ENCODE assay signal across 8 cellular contexts in genomic region chr20:32278199-32278643, GRCh38. TPM values are rescaled to one million over a fixed set of nuclear protein-coding genes. Genes with fewer than 3 reads are reported as not detected.
DNase-seq lines count a peak whose midpoint lies in the region; FAIRE-seq and TF ChIP-seq lines count a peak whose summit lies in the region.

No MANE protein-coding gene starts in this region.

- H3K27me3 ChIP-seq in NT2/D1 (ENCODE audit: insufficient read depth, insufficient read length) (peaks cover under 1% of the 10 kb centered on the region), muscle layer of colon (ENCODE audit: control insufficient read depth in 1 of 2, insufficient read depth in 2 of 2, low read length in 2 of 2) (no peaks in the 10 kb centered on the region)

- H3K9me3 Mint-ChIP-seq in HFFc6 = no peaks in the 10 kb centered on the region

- H3K27me3 Mint-ChIP-seq in HFFc6 (ENCODE audit: insufficient read depth) = peaks cover 6% of the 10 kb centered on the region

- H3K4me1 Mint-ChIP-seq in HFFc6 (ENCODE audit: low read depth) = peaks cover 18% of the 10 kb centered on the region

- H3K4me3 Mint-ChIP-seq in HFFc6 = peak overlapping the region; percentile 94

- H3K27ac ChIP-seq in muscle layer of colon (ENCODE audit: low read depth, low read length) = peak overlapping the region; percentile 71

- TF ChIP-seq CTCF in HFFc6 (IDR thresholded peaks at IDR 0.05) (no peak), choroid plexus epithelial cell (conservative IDR thresholded peaks at IDR 0.05; ENCODE audit: low read depth, low read length) (no peak)

- H3K9me3 ChIP-seq in NT2/D1 (ENCODE audit: insufficient read depth, low read length) (peaks cover 3% of the 10 kb centered on the region; the same call in 1 of the 2 replicates), muscle layer of colon (ENCODE audit: low read length) (no peaks in the 10 kb centered on the region)

- H3K9ac ChIP-seq in NT2/D1 (ENCODE audit: insufficient read length, low read depth) (peak overlapping the region; percentile 91), muscle layer of colon (ENCODE audit: low read length) (peak overlapping the region; percentile 90)

- H3K27ac Mint-ChIP-seq in HFFc6 = peak overlapping the region; percentile 76

- H3K36me3 Mint-ChIP-seq in HFFc6 (ENCODE audit: low read depth) = no peaks in the 10 kb centered on the region

- H3K4me1 ChIP-seq in NT2/D1 (ENCODE audit: insufficient read depth, insufficient read length) = no peaks in the 10 kb centered on the region
- H3K4me1 ChIP-seq in muscle layer of colon (ENCODE audit: insufficient read depth, low read length) = peaks cover 13% of the 10 kb centered on the region

- DNase-seq in GM18507 (ENCODE audit: extremely low spot score, insufficient read length, low read depth) = no peak
- no peak for DNase-seq in HFFc6
- no peak for DNase-seq in NT2/D1 (ENCODE audit: low read depth, low spot score)
- peak; percentile 18 for DNase-seq in choroid plexus epithelial cell (ENCODE audit: low read depth)
- no peak for DNase-seq in NCI-H1436 (lab: John Stamatoyannopoulos, UW)
- DNase-seq in NCI-H2029 treated with DMSO at 0.1 percent for 48 hours (lab: John Stamatoyannopoulos, UW) = no peak
- DNase-seq in activated CD4-positive, CD25-positive, alpha-beta regulatory T cell (lab: John Stamatoyannopoulos, UW) = no peak

- H3K36me3 ChIP-seq in NT2/D1 (ENCODE audit: insufficient read depth, insufficient read length, low read length) (peaks cover 8% of the 10 kb centered on the region), muscle layer of colon (ENCODE audit: insufficient read depth, low read length) (no peaks in the 10 kb centered on the region)

- peak; percentile 77 for FAIRE-seq in GM18507 (lab: Jason Lieb, UNC)

- H3K4me3 ChIP-seq in NT2/D1 (ENCODE audit: insufficient read length, low read depth) = peak overlapping the region; percentile 88
- H3K4me3 ChIP-seq in choroid plexus epithelial cell (ENCODE audit: low read depth, low read length) = peak overlapping the region; percentile 95
- peak overlapping the region; percentile 72 to 88 for H3K4me3 ChIP-seq in muscle layer of colon (ENCODE audit: low read depth in 1 of 2, low read length in 2 of 2)

RNA-seq across cellular contexts. Expression of gene KIF3B, which starts 0.8 kb away (rescaled TPM):
- 10 to 100 TPM; 29.9 to 33.7 (median 31.9) TPM for total RNA-seq in HFFc6 (2021; fragmentation: NEBNext Ultra II Directional; extraction: Animal tissue kit (Norgen Biotek cat#: 25700))
